In the genomic region with DNA sequence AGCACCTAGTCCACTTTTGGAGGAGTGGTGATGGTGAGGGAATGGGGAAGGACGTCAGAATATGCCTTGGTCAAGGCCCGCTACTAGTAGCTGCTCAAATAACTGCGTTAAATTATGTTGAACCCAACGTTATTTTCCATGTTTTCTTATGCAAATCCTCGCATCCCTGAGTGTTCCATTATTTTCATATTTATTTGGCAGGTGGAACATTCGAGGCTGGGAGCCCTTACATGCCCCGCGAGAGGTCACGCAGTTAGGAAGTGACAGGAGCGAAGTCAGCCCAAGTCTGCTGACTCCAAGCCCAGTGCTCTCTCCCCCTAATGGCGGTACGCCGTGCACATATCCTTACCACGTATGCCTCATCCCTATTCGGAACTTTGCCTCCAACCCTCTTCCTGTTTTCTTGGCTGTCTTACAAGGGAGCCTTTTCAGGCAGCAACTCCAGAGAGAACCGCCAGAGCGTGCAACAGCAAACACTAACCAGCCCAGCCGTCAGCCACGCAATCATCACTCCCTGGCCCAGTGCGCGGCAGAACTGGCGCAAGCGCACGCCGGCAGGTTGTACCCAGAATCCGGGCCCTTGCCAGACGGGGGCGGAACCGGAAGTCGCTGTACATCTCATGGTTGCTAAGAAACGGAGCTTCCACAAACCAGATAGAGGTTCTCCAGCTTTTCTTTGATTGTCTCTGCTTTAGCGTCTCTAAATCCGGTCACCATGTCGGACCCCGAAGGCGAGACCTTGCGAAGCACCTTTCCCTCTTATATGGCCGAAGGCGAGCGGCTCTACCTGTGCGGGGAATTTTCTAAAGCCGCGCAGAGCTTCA, we compare ENCODE assay signal across 1 cellular context.
TF ChIP-seq lines count a peak whose summit lies in the region.

A gene with protein sequence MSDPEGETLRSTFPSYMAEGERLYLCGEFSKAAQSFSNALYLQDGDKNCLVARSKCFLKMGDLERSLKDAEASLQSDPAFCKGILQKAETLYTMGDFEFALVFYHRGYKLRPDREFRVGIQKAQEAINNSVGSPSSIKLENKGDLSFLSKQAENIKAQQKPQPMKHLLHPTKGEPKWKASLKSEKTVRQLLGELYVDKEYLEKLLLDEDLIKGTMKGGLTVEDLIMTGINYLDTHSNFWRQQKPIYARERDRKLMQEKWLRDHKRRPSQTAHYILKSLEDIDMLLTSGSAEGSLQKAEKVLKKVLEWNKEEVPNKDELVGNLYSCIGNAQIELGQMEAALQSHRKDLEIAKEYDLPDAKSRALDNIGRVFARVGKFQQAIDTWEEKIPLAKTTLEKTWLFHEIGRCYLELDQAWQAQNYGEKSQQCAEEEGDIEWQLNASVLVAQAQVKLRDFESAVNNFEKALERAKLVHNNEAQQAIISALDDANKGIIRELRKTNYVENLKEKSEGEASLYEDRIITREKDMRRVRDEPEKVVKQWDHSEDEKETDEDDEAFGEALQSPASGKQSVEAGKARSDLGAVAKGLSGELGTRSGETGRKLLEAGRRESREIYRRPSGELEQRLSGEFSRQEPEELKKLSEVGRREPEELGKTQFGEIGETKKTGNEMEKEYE (plus strand): TSS at position 609 of the 824 bp plus-strand sequence. CDS start 107 bp downstream, at position 716.

TF ChIP-seq in GM12878, 131 proteins besides CTCF, POLR2A, EP300 and RAD21 (continued from another document and continues in another):
- TF ChIP-seq TARDBP (IDR thresholded peaks at IDR 0.05; ENCODE audit: borderline replicate concordance) = no peak
- TF ChIP-seq LARP7 (IDR thresholded peaks at IDR 0.05) = no peak
- no peak for TF ChIP-seq BCL11A (IDR thresholded peaks at IDR 0.05; ENCODE audit: low read depth, low read length)
- TF ChIP-seq POLR2AphosphoS2 (IDR thresholded peaks at IDR 0.05; ENCODE audit: low read depth, low read length) = peak; percentile 92; the same call in 1 of the 2 replicates
- 0 out of 2 replicates have a peak, but pooled peaks have one; percentile 49 for TF ChIP-seq TBL1XR1 (IDR thresholded peaks at IDR 0.05; ENCODE audit: low read depth, low read length)
- TF ChIP-seq YY1 (IDR thresholded peaks at IDR 0.05; ENCODE audit: low read depth, low read length) = peak; percentile 80
- no peak; the same call in 1 of the 2 replicates for TF ChIP-seq HDGF (IDR thresholded peaks at IDR 0.05)
- no peak for TF ChIP-seq ATF7 (IDR thresholded peaks at IDR 0.05; ENCODE audit: low read depth)
- TF ChIP-seq, protein P1, sequence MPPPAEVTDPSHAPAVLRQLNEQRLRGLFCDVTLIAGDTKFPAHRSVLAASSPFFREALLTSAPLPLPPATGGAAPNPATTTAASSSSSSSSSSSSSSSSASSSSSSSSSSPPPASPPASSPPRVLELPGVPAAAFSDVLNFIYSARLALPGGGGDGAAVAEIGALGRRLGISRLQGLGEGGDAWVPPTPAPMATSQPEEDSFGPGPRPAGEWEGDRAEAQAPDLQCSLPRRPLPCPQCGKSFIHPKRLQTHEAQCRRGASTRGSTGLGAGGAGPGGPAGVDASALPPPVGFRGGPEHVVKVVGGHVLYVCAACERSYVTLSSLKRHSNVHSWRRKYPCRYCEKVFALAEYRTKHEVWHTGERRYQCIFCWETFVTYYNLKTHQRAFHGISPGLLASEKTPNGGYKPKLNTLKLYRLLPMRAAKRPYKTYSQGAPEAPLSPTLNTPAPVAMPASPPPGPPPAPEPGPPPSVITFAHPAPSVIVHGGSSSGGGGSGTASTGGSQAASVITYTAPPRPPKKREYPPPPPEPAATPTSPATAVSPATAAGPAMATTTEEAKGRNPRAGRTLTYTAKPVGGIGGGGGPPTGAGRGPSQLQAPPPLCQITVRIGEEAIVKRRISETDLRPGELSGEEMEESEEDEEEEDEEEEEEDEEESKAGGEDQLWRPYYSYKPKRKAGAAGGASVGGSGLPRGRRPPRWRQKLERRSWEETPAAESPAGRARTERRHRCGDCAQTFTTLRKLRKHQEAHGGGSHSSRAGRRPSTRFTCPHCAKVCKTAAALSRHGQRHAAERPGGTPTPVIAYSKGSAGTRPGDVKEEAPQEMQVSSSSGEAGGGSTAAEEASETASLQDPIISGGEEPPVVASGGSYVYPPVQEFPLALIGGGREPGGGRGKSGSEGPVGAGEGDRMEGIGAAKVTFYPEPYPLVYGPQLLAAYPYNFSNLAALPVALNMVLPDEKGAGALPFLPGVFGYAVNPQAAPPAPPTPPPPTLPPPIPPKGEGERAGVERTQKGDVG (CRISPR knock-in tag; IDR thresholded peaks at IDR 0.05) = no peak
- TF ChIP-seq, protein P2, sequence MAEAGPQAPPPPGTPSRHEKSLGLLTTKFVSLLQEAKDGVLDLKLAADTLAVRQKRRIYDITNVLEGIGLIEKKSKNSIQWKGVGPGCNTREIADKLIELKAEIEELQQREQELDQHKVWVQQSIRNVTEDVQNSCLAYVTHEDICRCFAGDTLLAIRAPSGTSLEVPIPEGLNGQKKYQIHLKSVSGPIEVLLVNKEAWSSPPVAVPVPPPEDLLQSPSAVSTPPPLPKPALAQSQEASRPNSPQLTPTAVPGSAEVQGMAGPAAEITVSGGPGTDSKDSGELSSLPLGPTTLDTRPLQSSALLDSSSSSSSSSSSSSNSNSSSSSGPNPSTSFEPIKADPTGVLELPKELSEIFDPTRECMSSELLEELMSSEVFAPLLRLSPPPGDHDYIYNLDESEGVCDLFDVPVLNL (IDR thresholded peaks at IDR 0.05; ENCODE audit: low read depth, low read length) = no peak
- TF ChIP-seq, protein P3, sequence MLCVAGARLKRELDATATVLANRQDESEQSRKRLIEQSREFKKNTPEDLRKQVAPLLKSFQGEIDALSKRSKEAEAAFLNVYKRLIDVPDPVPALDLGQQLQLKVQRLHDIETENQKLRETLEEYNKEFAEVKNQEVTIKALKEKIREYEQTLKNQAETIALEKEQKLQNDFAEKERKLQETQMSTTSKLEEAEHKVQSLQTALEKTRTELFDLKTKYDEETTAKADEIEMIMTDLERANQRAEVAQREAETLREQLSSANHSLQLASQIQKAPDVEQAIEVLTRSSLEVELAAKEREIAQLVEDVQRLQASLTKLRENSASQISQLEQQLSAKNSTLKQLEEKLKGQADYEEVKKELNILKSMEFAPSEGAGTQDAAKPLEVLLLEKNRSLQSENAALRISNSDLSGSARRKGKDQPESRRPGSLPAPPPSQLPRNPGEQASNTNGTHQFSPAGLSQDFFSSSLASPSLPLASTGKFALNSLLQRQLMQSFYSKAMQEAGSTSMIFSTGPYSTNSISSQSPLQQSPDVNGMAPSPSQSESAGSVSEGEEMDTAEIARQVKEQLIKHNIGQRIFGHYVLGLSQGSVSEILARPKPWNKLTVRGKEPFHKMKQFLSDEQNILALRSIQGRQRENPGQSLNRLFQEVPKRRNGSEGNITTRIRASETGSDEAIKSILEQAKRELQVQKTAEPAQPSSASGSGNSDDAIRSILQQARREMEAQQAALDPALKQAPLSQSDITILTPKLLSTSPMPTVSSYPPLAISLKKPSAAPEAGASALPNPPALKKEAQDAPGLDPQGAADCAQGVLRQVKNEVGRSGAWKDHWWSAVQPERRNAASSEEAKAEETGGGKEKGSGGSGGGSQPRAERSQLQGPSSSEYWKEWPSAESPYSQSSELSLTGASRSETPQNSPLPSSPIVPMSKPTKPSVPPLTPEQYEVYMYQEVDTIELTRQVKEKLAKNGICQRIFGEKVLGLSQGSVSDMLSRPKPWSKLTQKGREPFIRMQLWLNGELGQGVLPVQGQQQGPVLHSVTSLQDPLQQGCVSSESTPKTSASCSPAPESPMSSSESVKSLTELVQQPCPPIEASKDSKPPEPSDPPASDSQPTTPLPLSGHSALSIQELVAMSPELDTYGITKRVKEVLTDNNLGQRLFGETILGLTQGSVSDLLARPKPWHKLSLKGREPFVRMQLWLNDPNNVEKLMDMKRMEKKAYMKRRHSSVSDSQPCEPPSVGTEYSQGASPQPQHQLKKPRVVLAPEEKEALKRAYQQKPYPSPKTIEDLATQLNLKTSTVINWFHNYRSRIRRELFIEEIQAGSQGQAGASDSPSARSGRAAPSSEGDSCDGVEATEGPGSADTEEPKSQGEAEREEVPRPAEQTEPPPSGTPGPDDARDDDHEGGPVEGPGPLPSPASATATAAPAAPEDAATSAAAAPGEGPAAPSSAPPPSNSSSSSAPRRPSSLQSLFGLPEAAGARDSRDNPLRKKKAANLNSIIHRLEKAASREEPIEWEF (IDR thresholded peaks at IDR 0.05; ENCODE audit: insufficient replicate concordance, low read depth, low read length) = no peak
- TF ChIP-seq POU2F2 (IDR thresholded peaks at IDR 0.05; ENCODE audit: borderline replicate concordance, low read depth, low read length) = peak; percentile 29; the same call in 2 of the 3 replicates
- no peak for TF ChIP-seq MYB (IDR thresholded peaks at IDR 0.05; ENCODE audit: borderline replicate concordance, low read depth, low read length)
- no peak for TF ChIP-seq ZNF622 (IDR thresholded peaks at IDR 0.05)
- TF ChIP-seq JUND (IDR thresholded peaks at IDR 0.05; ENCODE audit: low read depth, low read length) = no peak
- TF ChIP-seq, protein P4, sequence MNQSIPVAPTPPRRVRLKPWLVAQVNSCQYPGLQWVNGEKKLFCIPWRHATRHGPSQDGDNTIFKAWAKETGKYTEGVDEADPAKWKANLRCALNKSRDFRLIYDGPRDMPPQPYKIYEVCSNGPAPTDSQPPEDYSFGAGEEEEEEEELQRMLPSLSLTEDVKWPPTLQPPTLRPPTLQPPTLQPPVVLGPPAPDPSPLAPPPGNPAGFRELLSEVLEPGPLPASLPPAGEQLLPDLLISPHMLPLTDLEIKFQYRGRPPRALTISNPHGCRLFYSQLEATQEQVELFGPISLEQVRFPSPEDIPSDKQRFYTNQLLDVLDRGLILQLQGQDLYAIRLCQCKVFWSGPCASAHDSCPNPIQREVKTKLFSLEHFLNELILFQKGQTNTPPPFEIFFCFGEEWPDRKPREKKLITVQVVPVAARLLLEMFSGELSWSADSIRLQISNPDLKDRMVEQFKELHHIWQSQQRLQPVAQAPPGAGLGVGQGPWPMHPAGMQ (IDR thresholded peaks at IDR 0.05; ENCODE audit: borderline replicate concordance) = no peak
- TF ChIP-seq IKZF1 (conservative IDR thresholded peaks at IDR 0.05) = peak; percentile 78
- TF ChIP-seq FOS (IDR thresholded peaks at IDR 0.05; ENCODE audit: borderline replicate concordance, extremely low read depth, insufficient read length) = no peak
- TF ChIP-seq, protein P5, sequence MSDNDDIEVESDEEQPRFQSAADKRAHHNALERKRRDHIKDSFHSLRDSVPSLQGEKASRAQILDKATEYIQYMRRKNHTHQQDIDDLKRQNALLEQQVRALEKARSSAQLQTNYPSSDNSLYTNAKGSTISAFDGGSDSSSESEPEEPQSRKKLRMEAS (IDR thresholded peaks at IDR 0.05; ENCODE audit: low read depth, low read length) = peak; percentile 52
- no peak for TF ChIP-seq CBX5 (IDR thresholded peaks at IDR 0.05; ENCODE audit: low read depth)
- 0 out of 2 replicates have a peak, but pooled peaks have one; percentile 20 for TF ChIP-seq MTA2 (IDR thresholded peaks at IDR 0.05; ENCODE audit: low read depth)
- TF ChIP-seq MEF2B (IDR thresholded peaks at IDR 0.05; ENCODE audit: partially characterized antibody, poor library complexity, severe bottlenecking) = no peak
- TF ChIP-seq DPF2 (IDR thresholded peaks at IDR 0.05) = no peak; the same call in 1 of the 2 replicates
- TF ChIP-seq, protein P6, sequence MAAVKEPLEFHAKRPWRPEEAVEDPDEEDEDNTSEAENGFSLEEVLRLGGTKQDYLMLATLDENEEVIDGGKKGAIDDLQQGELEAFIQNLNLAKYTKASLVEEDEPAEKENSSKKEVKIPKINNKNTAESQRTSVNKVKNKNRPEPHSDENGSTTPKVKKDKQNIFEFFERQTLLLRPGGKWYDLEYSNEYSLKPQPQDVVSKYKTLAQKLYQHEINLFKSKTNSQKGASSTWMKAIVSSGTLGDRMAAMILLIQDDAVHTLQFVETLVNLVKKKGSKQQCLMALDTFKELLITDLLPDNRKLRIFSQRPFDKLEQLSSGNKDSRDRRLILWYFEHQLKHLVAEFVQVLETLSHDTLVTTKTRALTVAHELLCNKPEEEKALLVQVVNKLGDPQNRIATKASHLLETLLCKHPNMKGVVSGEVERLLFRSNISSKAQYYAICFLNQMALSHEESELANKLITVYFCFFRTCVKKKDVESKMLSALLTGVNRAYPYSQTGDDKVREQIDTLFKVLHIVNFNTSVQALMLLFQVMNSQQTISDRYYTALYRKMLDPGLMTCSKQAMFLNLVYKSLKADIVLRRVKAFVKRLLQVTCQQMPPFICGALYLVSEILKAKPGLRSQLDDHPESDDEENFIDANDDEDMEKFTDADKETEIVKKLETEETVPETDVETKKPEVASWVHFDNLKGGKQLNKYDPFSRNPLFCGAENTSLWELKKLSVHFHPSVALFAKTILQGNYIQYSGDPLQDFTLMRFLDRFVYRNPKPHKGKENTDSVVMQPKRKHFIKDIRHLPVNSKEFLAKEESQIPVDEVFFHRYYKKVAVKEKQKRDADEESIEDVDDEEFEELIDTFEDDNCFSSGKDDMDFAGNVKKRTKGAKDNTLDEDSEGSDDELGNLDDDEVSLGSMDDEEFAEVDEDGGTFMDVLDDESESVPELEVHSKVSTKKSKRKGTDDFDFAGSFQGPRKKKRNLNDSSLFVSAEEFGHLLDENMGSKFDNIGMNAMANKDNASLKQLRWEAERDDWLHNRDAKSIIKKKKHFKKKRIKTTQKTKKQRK (IDR thresholded peaks at IDR 0.05; ENCODE audit: low read depth, low read length) = no peak
- no peak for TF ChIP-seq KAT2A (conservative IDR thresholded peaks at IDR 0.05; ENCODE audit: control insufficient read depth, low read depth, low read length)
- TF ChIP-seq SIN3A (IDR thresholded peaks at IDR 0.05; ENCODE audit: low read depth, low read length) = no peak
- no peak for TF ChIP-seq CEBPB (IDR thresholded peaks at IDR 0.05; ENCODE audit: borderline replicate concordance in 1 of 2, low read depth in 2 of 2, low read length in 2 of 2)
- TF ChIP-seq POLR2AphosphoS5 (IDR thresholded peaks at IDR 0.05; ENCODE audit: low read length) = peak; percentile 92
- peak; percentile 65; the same call in 1 of the 2 replicates for TF ChIP-seq ZNF217 (IDR thresholded peaks at IDR 0.05)
- TF ChIP-seq EGR1 (IDR thresholded peaks at IDR 0.05; ENCODE audit: borderline replicate concordance in 1 of 2, low read depth in 2 of 2, low read length in 2 of 2) = peak in 1 of 2 experiments; percentile 90; a peak in 2 of 3 replicates
- TF ChIP-seq, protein P7, sequence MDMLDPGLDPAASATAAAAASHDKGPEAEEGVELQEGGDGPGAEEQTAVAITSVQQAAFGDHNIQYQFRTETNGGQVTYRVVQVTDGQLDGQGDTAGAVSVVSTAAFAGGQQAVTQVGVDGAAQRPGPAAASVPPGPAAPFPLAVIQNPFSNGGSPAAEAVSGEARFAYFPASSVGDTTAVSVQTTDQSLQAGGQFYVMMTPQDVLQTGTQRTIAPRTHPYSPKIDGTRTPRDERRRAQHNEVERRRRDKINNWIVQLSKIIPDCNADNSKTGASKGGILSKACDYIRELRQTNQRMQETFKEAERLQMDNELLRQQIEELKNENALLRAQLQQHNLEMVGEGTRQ (IDR thresholded peaks at IDR 0.05; ENCODE audit: borderline replicate concordance, low read depth, low read length) = no peak
- peak; percentile 5 for TF ChIP-seq SP1 (IDR thresholded peaks at IDR 0.05; ENCODE audit: low read depth, low read length)
- TF ChIP-seq RUNX3 (IDR thresholded peaks at IDR 0.05; ENCODE audit: low read length) = peak; percentile 25; the same call in 1 of the 2 replicates
